ENCODE assay signal across 8 cellular contexts in genomic region chr12:71439613-71440392, GRCh38. TPM values are rescaled to one million over a fixed set of nuclear protein-coding genes. Genes with fewer than 3 reads are reported as not detected.
DNase-seq lines count a peak whose midpoint lies in the region; ATAC-seq and TF ChIP-seq lines count a peak whose summit lies in the region.

A gene with protein sequence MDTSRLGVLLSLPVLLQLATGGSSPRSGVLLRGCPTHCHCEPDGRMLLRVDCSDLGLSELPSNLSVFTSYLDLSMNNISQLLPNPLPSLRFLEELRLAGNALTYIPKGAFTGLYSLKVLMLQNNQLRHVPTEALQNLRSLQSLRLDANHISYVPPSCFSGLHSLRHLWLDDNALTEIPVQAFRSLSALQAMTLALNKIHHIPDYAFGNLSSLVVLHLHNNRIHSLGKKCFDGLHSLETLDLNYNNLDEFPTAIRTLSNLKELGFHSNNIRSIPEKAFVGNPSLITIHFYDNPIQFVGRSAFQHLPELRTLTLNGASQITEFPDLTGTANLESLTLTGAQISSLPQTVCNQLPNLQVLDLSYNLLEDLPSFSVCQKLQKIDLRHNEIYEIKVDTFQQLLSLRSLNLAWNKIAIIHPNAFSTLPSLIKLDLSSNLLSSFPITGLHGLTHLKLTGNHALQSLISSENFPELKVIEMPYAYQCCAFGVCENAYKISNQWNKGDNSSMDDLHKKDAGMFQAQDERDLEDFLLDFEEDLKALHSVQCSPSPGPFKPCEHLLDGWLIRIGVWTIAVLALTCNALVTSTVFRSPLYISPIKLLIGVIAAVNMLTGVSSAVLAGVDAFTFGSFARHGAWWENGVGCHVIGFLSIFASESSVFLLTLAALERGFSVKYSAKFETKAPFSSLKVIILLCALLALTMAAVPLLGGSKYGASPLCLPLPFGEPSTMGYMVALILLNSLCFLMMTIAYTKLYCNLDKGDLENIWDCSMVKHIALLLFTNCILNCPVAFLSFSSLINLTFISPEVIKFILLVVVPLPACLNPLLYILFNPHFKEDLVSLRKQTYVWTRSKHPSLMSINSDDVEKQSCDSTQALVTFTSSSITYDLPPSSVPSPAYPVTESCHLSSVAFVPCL (plus strand): TSS chr12:71439798. CDS start chr12:71440081, 283 bp downstream.

- no peak for TF ChIP-seq CTCF in gastroesophageal sphincter (IDR thresholded peaks at IDR 0.05)

- no peak within 1 kb of the TSS for H3K27ac ChIP-seq in gastroesophageal sphincter

- peak within 1 kb of the TSS; percentile 84 for H2AFZ ChIP-seq in neuron (ENCODE audit: low read depth, low read length)

- TF ChIP-seq POLR2A in gastroesophageal sphincter (IDR thresholded peaks at IDR 0.05): no peak

- H3K36me3 ChIP-seq in gastroesophageal sphincter: no peaks in the 10 kb centered on the region
- H3K36me3 ChIP-seq in neuron (ENCODE audit: insufficient read depth, low read length): no peaks in the 10 kb centered on the region

- H3K27me3 ChIP-seq in gastroesophageal sphincter (peaks cover 63% of the 10 kb centered on the region), neuron (ENCODE audit: insufficient read depth, low read length) (peaks cover 18% of the 10 kb centered on the region)

- peaks cover 0 to 17% (median 0%) of the 10 kb centered on the region in 3 donors for H3K9me3 ChIP-seq in gastroesophageal sphincter
- H3K9me3 ChIP-seq in neuron (ENCODE audit: low read length): peaks cover 6% of the 10 kb centered on the region

- WGBS in gastroesophageal sphincter (ENCODE audit: low coverage in 1 of 2), 2 donors: no CpG with 5 or more reads among the region's 71 CpGs

- TF ChIP-seq EP300 in gastroesophageal sphincter (IDR thresholded peaks at IDR 0.05): no peak

- DNase-seq in NCI-H187 (lab: John Stamatoyannopoulos, UW): peak; percentile 48 to 63
- DNase-seq in NCI-H187 treated with DMSO at 0.1 percent for 48 hours (lab: John Stamatoyannopoulos, UW): no peak
- DNase-seq in Jurkat, Clone E6-1 (ENCODE audit: low read depth, low spot score): no peak
- peak; percentile 26 to 37 for DNase-seq in activated T-cell treated with anti-CD3 and anti-CD28 coated beads, Interleukin-2, amount 50 U/mL, for 48 hours
- DNase-seq in CD1c-positive myeloid dendritic cell (ENCODE audit: extremely low spot score): no peak

- peak within 1 kb of the TSS; percentile 2; the same call in 1 of the 2 replicates for H3K4me3 ChIP-seq in Jurkat, Clone E6-1 (ENCODE audit: low read length)
- H3K4me3 ChIP-seq in gastroesophageal sphincter (peak within 1 kb of the TSS; percentile 2 to 48), neuron (ENCODE audit: low read length) (peak within 1 kb of the TSS; percentile 53)

- ATAC-seq in gastroesophageal sphincter (peak; percentile 36), HG02870 (IDR thresholded peaks at IDR 0.05; ENCODE audit: unreplicated experiment) (no peak)

- H3K4me1 ChIP-seq in gastroesophageal sphincter (peaks cover 0 to 26% (median 0%) of the 10 kb centered on the region in 3 donors), neuron (ENCODE audit: insufficient read depth, low read length) (peaks cover 17% of the 10 kb centered on the region)

RNA-seq across cellular contexts. Expression of the gene that starts here (rescaled TPM):
- polyA plus RNA-seq in Jurkat, Clone E6-1 (2012; ENCODE audit: insufficient read depth, insufficient read length): not detected
- under 1 TPM in 3 of 4 donors, not detected in 1; 0.12 to 0.47 (median 0.40) TPM for total RNA-seq in gastroesophageal sphincter

Comparison
In these comparisons a context has a peak if more than half of its experiments do, and no peak if none do; other contexts are left out.
1. DNase-seq: peak in NCI-H187 (2 of 2) and activated T-cell treated with anti-CD3 and anti-CD28 coated beads, Interleukin-2, amount 50 U/mL, for 48 hours (2 of 2); none in NCI-H187 treated with DMSO at 0.1 percent for 48 hours (single experiment), Jurkat, Clone E6-1 (single experiment) and CD1c-positive myeloid dendritic cell (single experiment).
2. Peak in ATAC-seq and H3K4me3 ChIP-seq in gastroesophageal sphincter; RNA of the gene not detected or under 1 TPM.
3. H3K4me3 ChIP-seq: peak in every context shown above with its lines; median percentile 53 in neuron; 25 in gastroesophageal sphincter; 2 in Jurkat, Clone E6-1.